ENCODE assay signal across 10 cellular contexts in genomic region chr1:228149341-228150020, GRCh38. TPM values are rescaled to one million over a fixed set of nuclear protein-coding genes. Genes with fewer than 3 reads are reported as not detected.
DNase-seq lines count a peak whose midpoint lies in the region; ATAC-seq and TF ChIP-seq lines count a peak whose summit lies in the region.
"Had no signal": no experiment of that assay in that cellular context is flagged by ENCODE, and none has a peak within 500 bp of the region (broad histone marks: within the 10 kb centered on the region; RNA-seq: fewer than 3 reads in every experiment).

GJC2 (plus strand) TSS chr1:228149930; CDS start chr1:228157759, 7,829 bp downstream.

- H3K4me3 ChIP-seq in SK-N-SH (ENCODE audit: low read depth in 2 of 2, low read length in 1 of 2) = no peak within 1 kb of the TSS
- H3K4me3 ChIP-seq: SJSA1 had no signal

- peak within 1 kb of the TSS in 1 of 2 experiments; percentile 4; a peak in 1 of 4 replicates for H3K27ac ChIP-seq in SK-N-SH (ENCODE audit: low read depth in 2 of 2, low read length in 1 of 2)
- H3K27ac ChIP-seq: SJSA1 had no signal

- H3K36me3 ChIP-seq in SK-N-SH (replicated peaks in 1 of 2; ENCODE audit: control insufficient read depth in 1 of 2, insufficient read depth in 2 of 2, low read length in 1 of 2) = peaks cover 0 to 36% of the 10 kb centered on the region in 2 experiments

- no peak within 1 kb of the TSS for H3K9ac ChIP-seq in SK-N-SH

- intact Hi-C loops in head of caudate nucleus (cut with DNase I) = no loop called here

- ATAC-seq in HG03439 (IDR thresholded peaks at IDR 0.05; ENCODE audit: unreplicated experiment) = no peak

- POLR2A ChIA-PET in SK-N-SH (lab: Yijun Ruan, JAX) = interaction anchor here (1.0 kb wide), 1 partner anchor 16 kb away, joined by 4 read pairs; the partner anchor contains the start of gene IBA57

- peaks cover 32% of the 10 kb centered on the region for H4K20me1 ChIP-seq in SK-N-SH (ENCODE audit: insufficient read depth)

- peak; percentile 72 for DNase-seq in Ammon's horn (ENCODE audit: low spot score)
- DNase-seq in SK-N-SH = peak; percentile 74
- DNase-seq in head of caudate nucleus = peak in 40 of 42 donors; percentile 26 to 82 (median 64)
- peak; percentile 21 for DNase-seq in occipital lobe (lab: John Stamatoyannopoulos, UW)
- DNase-seq in foreskin melanocyte = no peak
- no peak for DNase-seq in NCI-H446 treated with DMSO at 0.1 percent for 48 hours (lab: John Stamatoyannopoulos, UW)
- DNase-seq in middle frontal gyrus (ENCODE audit: extremely low spot score, low spot score) = no peak
- DNase-seq: effector memory CD4-positive, alpha-beta T cell had no signal

- TF ChIP-seq EP300 in SK-N-SH (IDR thresholded peaks at IDR 0.05; ENCODE audit: borderline replicate concordance in 1 of 2, low read depth in 1 of 2, low read length in 1 of 2) = no peak

- H3K27me3 ChIP-seq in SK-N-SH (ENCODE audit: insufficient read depth) = no peaks in the 10 kb centered on the region
- H3K27me3 ChIP-seq: SJSA1 had no signal

- no peak for TF ChIP-seq RAD21 in SK-N-SH (IDR thresholded peaks at IDR 0.05; ENCODE audit: low read length)

- no peaks in the 10 kb centered on the region for H3F3A ChIP-seq in SK-N-SH (replicated peaks; ENCODE audit: insufficient read depth)

- no peak within 1 kb of the TSS for H2AFZ ChIP-seq in SK-N-SH (ENCODE audit: low read depth)

- 94% methylated on average over 7 of the region's 15 CpGs for WGBS in SK-N-SH (ENCODE audit: low lambda C conversion rate)

- no peaks in the 10 kb centered on the region for H3K9me3 ChIP-seq in SK-N-SH
- H3K9me3 ChIP-seq: SJSA1 had no signal

- no peaks in the 10 kb centered on the region for H3K9me2 ChIP-seq in SK-N-SH

- CTCF ChIA-PET in SK-N-SH (lab: Yijun Ruan, JAX) = interaction anchor here (2.8 kb wide), 1 partner anchor 16 kb away, joined by 17 read pairs; the partner anchor contains the start of gene IBA57

- H3K4me2 ChIP-seq in SK-N-SH = no peak within 1 kb of the TSS

- no peak for TF ChIP-seq CTCF in SK-N-SH (IDR thresholded peaks at IDR 0.05)

- H3K4me1 ChIP-seq in SK-N-SH (ENCODE audit: control insufficient read depth in 1 of 2, insufficient read depth in 2 of 2, low read depth in 1 of 2, low read length in 1 of 2) = peaks cover 0 to 12% of the 10 kb centered on the region in 2 experiments; a peak in 1 of 4 replicates
- H3K4me1 ChIP-seq: SJSA1 had no signal

- peaks cover 26% of the 10 kb centered on the region for H3K79me2 ChIP-seq in SK-N-SH (ENCODE audit: insufficient read depth)

TF ChIP-seq in SK-N-SH, 30 proteins besides CTCF, POLR2A, EP300 and RAD21:
- TF ChIP-seq ELF1 (IDR thresholded peaks at IDR 0.05) (no peak), USF1 (IDR thresholded peaks at IDR 0.05; ENCODE audit: borderline replicate concordance, low read depth) (no peak), TEAD4 (IDR thresholded peaks at IDR 0.05; ENCODE audit: borderline replicate concordance, insufficient read depth) (no peak), FOXM1 (IDR thresholded peaks at IDR 0.05; ENCODE audit: low read depth) (no peak), SIN3A (IDR thresholded peaks at IDR 0.05; ENCODE audit: borderline replicate concordance, low read depth, low read length) (no peak), ZBTB33 (IDR thresholded peaks at IDR 0.05; ENCODE audit: borderline replicate concordance, low read depth) (no peak), YY1 (IDR thresholded peaks at IDR 0.05; ENCODE audit: low read depth) (no peak), IRF3 (IDR thresholded peaks at IDR 0.05; ENCODE audit: low read depth, low read length) (no peak), NRF1 (IDR thresholded peaks at IDR 0.05; ENCODE audit: low read depth, low read length) (no peak), USF2 (IDR thresholded peaks at IDR 0.05; ENCODE audit: borderline replicate concordance, low read depth, low read length) (no peak), SMC3 (IDR thresholded peaks at IDR 0.05; ENCODE audit: low read depth, low read length) (no peak), REST (IDR thresholded peaks at IDR 0.05; ENCODE audit: low read depth, low read length) (no peak), FOXJ3 (CRISPR knock-in tag; IDR thresholded peaks at IDR 0.05) (no peak), FOSL2 (IDR thresholded peaks at IDR 0.05; ENCODE audit: borderline replicate concordance, low read depth) (no peak)

RNA-seq across cellular contexts. Expression of gene GJC2, which starts in this region (rescaled TPM):
- 0.92 and 0.97 TPM in 2 replicates for polyA plus RNA-seq in SK-N-SH (2012; rRNA removed)
- 0.50 and 0.69 TPM in 2 replicates for polyA plus RNA-seq in SK-N-SH (2012; cell fraction: cytosol; rRNA removed)
- 2.1 and 2.9 TPM in 2 replicates for polyA plus RNA-seq in SK-N-SH (2012; cell fraction: nucleus; rRNA removed)
- total RNA-seq in occipital lobe = 1.1 TPM

Comparison
In these comparisons a context has a peak if more than half of its experiments do, and no peak if none do; other contexts are left out.
1. DNase-seq: peak in Ammon's horn (single experiment), SK-N-SH (single experiment), head of caudate nucleus (40 of 42) and occipital lobe (single experiment); none in foreskin melanocyte (single experiment), NCI-H446 treated with DMSO at 0.1 percent for 48 hours (single experiment) and middle frontal gyrus (single experiment).